ENCODE assay signal across 20 cellular contexts in genomic region chr9:115291841-115292240, GRCh38.
DNase-seq lines count a peak whose midpoint lies in the region; ATAC-seq and TF ChIP-seq lines count a peak whose summit lies in the region.
"Had no signal": no experiment of that assay in that cellular context is flagged by ENCODE, and none has a peak within 500 bp of the region (broad histone marks: within the 10 kb centered on the region; RNA-seq: fewer than 3 reads in every experiment).

No MANE protein-coding gene starts in this region.

- no peaks in the 10 kb centered on the region for H3K9me3 Mint-ChIP-seq in MCF 10A (ENCODE audit: unreplicated experiment)
- H3K9me3 Mint-ChIP-seq in mesothelial cell of epicardium, result no peaks in the 10 kb centered on the region
- H3K9me3 Mint-ChIP-seq: activated T-helper 2 cell treated with anti-CD3 and anti-CD28 coated beads, Interferon-gamma antibody, Interleukin-2, Interleukin-4, amounts not matched to agents 10 μg/mL and 5 μg/mL and 100 μg/mL, durations not matched to agents 14 hours and 24 hours and 36 hours; CD4-positive, CD25-positive, alpha-beta regulatory T cell; dendritic cell treated with granulocyte-macrophage colony-stimulating factor and Interleukin-4, amounts not matched to agents 40 ng/mL and 50 ng/mL, for 4 days; memory B cell had no signal

- intact Hi-C loops in MCF 10A (cut with micrococcal nuclease) (no loop called here), breast epithelium (cut with DNase I; ENCODE audit: low total_unique reads) (no loop called here)

- H3K4me1 ChIP-seq in breast epithelium, result no peaks in the 10 kb centered on the region

- H3K36me3 ChIP-seq in breast epithelium, result no peaks in the 10 kb centered on the region

- H3K4me3 Mint-ChIP-seq in MCF 10A (ENCODE audit: unreplicated experiment) (no peak overlapping the region), mesothelial cell of epicardium (no peak overlapping the region)
- H3K4me3 Mint-ChIP-seq: CD4-positive, CD25-positive, alpha-beta regulatory T cell; dendritic cell treated with granulocyte-macrophage colony-stimulating factor and Interleukin-4, amounts not matched to agents 40 ng/mL and 50 ng/mL, for 4 days; memory B cell; stimulated activated naive B cell treated with anti-CD40 and anti-IgM and Interleukin-4, amounts not matched to agents 10 μg/mL and 1 μg/mL and 100 μg/mL, for 72 hours had no signal

- ATAC-seq in GM21619 (IDR thresholded peaks at IDR 0.05; ENCODE audit: unreplicated experiment) (no peak), HG02981 (IDR thresholded peaks at IDR 0.05; ENCODE audit: unreplicated experiment) (no peak)
- ATAC-seq: stimulated activated naive B cell treated with anti-CD40 and anti-IgM and Interleukin-4, amounts not matched to agents 10 μg/mL and 1 μg/mL and 100 μg/mL, for 72 hours had no signal

- TF ChIP-seq POLR2A in breast epithelium (IDR thresholded peaks at IDR 0.05), result no peak

- POLR2A ChIA-PET in MCF 10A (lab: Yijun Ruan, JAX), result interaction anchor here (0.6 to 1.2 kb wide), 4 partner anchors 10 to 54 kb away, joined by 3 to 5 read pairs (median 3); no protein-coding TSS in a partner anchor

- H3K36me3 Mint-ChIP-seq in MCF 10A (ENCODE audit: insufficient read depth, unreplicated experiment) (no peaks in the 10 kb centered on the region), mesothelial cell of epicardium (no peaks in the 10 kb centered on the region)
- H3K36me3 Mint-ChIP-seq: CD4-positive, CD25-positive, alpha-beta regulatory T cell; memory B cell; stimulated activated naive B cell treated with anti-CD40 and anti-IgM and Interleukin-4, amounts not matched to agents 10 μg/mL and 1 μg/mL and 100 μg/mL, for 72 hours had no signal

- BruUV-seq in MCF 10A (replicated peaks; lab: Mats Ljungman, UMichigan), result no TSS peak

- no peaks in the 10 kb centered on the region for H3K9me3 ChIP-seq in breast epithelium

- DNase-seq in MCF 10A (ENCODE audit: unreplicated experiment) (peak; percentile 10), breast epithelium (ENCODE audit: low spot score in 2 of 2) (no peak), epithelial cell of esophagus (ENCODE audit: low read depth) (peak; percentile 90), mesothelial cell of epicardium (ENCODE audit: low spot score in 2 of 2, unreplicated experiment in 2 of 2) (peak in 1 of 2 experiments; percentile 51), epidermal melanocyte (ENCODE audit: insufficient read length, low spot score) (no peak)
- no peak for DNase-seq in central memory CD4-positive, alpha-beta T cell
- DNase-seq: anterior cingulate cortex; CD4-positive, CD25-positive, alpha-beta regulatory T cell; Kasumi-1; NCI-H1694 treated with DMSO at 0.1 percent for 48 hours; NCI-H524 treated with DMSO at 0.1 percent for 48 hours; nucleus accumbens; OCI-M1; stimulated activated naive B cell treated with anti-CD40 and anti-IgM and Interleukin-4, amounts not matched to agents 10 μg/mL and 1 μg/mL and 100 μg/mL, for 72 hours had no signal

- H3K27ac Mint-ChIP-seq in MCF 10A (ENCODE audit: low read depth, unreplicated experiment) (no peak overlapping the region), mesothelial cell of epicardium (peak overlapping the region; percentile 26)
- H3K27ac Mint-ChIP-seq: activated T-helper 2 cell treated with anti-CD3 and anti-CD28 coated beads, Interferon-gamma antibody, Interleukin-2, Interleukin-4, amounts not matched to agents 10 μg/mL and 5 μg/mL and 100 μg/mL, durations not matched to agents 14 hours and 24 hours and 36 hours; CD4-positive, CD25-positive, alpha-beta regulatory T cell; dendritic cell treated with granulocyte-macrophage colony-stimulating factor and Interleukin-4, amounts not matched to agents 40 ng/mL and 50 ng/mL, for 4 days; memory B cell; stimulated activated naive B cell treated with anti-CD40 and anti-IgM and Interleukin-4, amounts not matched to agents 10 μg/mL and 1 μg/mL and 100 μg/mL, for 72 hours had no signal

- H3K27ac ChIP-seq in breast epithelium, result peak overlapping the region in 1 of 2 donors; percentile 17
- H3K27ac ChIP-seq: 22Rv1 had no signal

- H3K4me3 ChIP-seq in breast epithelium, result no peak overlapping the region
- no peak overlapping the region for H3K4me3 ChIP-seq in epithelial cell of esophagus (ENCODE audit: low read length)

- CTCF ChIA-PET in MCF 10A (lab: Yijun Ruan, JAX), result interaction anchor here (0.6 kb wide), 2 partner anchors 25 to 263 kb away, joined by 3 read pairs; no protein-coding TSS in a partner anchor

- H3K4me1 Mint-ChIP-seq in MCF 10A (ENCODE audit: insufficient read depth, unreplicated experiment), result peaks cover 7% of the 10 kb centered on the region
- H3K4me1 Mint-ChIP-seq in mesothelial cell of epicardium, result peaks cover 43% of the 10 kb centered on the region
- H3K4me1 Mint-ChIP-seq: CD4-positive, CD25-positive, alpha-beta regulatory T cell; memory B cell; stimulated activated naive B cell treated with anti-CD40 and anti-IgM and Interleukin-4, amounts not matched to agents 10 μg/mL and 1 μg/mL and 100 μg/mL, for 72 hours had no signal

- H3K27me3 ChIP-seq in breast epithelium, result no peaks in the 10 kb centered on the region

- H3K27me3 Mint-ChIP-seq in MCF 10A (ENCODE audit: insufficient read depth, unreplicated experiment), result no peaks in the 10 kb centered on the region
- no peaks in the 10 kb centered on the region for H3K27me3 Mint-ChIP-seq in mesothelial cell of epicardium (ENCODE audit: low read depth)
- H3K27me3 Mint-ChIP-seq: CD4-positive, CD25-positive, alpha-beta regulatory T cell; dendritic cell treated with granulocyte-macrophage colony-stimulating factor and Interleukin-4, amounts not matched to agents 40 ng/mL and 50 ng/mL, for 4 days; memory B cell had no signal

- no peak for TF ChIP-seq CTCF in MCF 10A (IDR thresholded peaks at IDR 0.05; ENCODE audit: unreplicated experiment)
- no peak for TF ChIP-seq CTCF in breast epithelium (IDR thresholded peaks at IDR 0.05)
- TF ChIP-seq CTCF in epithelial cell of esophagus (IDR thresholded peaks at IDR 0.05; ENCODE audit: insufficient read depth, low read depth, low read length, missing control alignments), result no peak
- no peak for TF ChIP-seq CTCF in mesothelial cell of epicardium (IDR thresholded peaks at IDR 0.05; ENCODE audit: unreplicated experiment)

Comparison
In these comparisons a context has a peak if more than half of its experiments do, and no peak if none do; other contexts are left out.
1. DNase-seq: peak in MCF 10A (single experiment) and epithelial cell of esophagus (single experiment); none in breast epithelium (0 of 2), central memory CD4-positive, alpha-beta T cell (single experiment) and epidermal melanocyte (single experiment).